ENCODE assay signal across 8 cellular contexts in the genomic region with DNA sequence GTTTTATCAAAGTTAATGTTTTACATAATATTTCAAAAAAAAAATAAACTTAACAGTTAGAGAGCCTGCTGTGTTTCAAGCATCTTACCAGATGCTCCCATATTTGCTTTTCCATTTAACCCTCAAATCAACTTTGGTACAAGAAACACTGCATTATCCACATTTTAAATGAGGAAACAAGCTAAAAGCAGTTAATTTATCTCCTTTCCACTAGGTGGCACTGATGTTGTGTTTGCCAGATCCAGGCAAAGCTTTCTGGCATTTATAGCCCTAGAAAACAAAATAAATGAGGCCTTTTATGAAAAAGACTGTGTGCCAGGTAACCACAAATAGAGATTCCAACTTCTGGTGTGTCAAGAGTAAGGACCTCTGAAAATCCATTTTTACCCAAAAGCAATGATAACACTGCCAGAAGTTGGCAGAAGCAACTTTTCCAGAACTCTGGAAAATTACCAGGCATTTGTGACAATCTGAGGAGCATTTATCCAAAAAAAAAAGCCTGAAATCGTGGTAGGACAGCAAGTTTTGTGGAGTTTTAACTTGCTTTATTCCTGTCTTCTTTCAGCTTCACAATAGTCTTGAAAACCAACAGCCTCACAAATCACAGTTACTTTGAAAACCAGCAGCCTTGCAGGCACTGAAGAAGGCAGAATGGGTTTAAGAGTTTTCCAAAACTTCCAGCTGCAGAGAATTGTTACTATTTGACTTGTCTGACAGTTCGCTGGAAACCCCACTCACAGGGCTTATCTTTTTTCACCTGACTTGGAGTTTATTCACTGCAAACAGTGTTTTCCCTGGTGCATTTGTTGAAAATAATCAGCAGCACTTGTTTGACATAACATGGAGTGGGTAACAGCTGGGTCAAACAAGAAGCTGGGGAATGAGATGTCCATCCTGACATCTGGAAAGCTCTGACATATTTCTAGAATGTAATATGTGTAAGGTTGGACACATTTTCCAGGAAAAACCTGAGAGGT. TPM values are rescaled to one million over a fixed set of nuclear protein-coding genes. Genes with fewer than 3 reads are reported as not detected.
A peak's percentile ranks its signal among the peaks of the same experiment; 100 is the strongest.
DNase-seq lines count a peak whose midpoint lies in the region; ATAC-seq, FAIRE-seq and TF ChIP-seq lines count a peak whose summit lies in the region.

No MANE protein-coding gene starts in this region.

- H3K9ac ChIP-seq in GM12878 (ENCODE audit: control insufficient read depth, insufficient read depth, low read length) (no peak overlapping the region), keratinocyte (ENCODE audit: control insufficient read depth, extremely low read depth, insufficient read depth, low read length) (no peak overlapping the region)

- H3K4me2 ChIP-seq in GM12878 (ENCODE audit: control insufficient read depth, insufficient read depth) = no peak overlapping the region
- H3K4me2 ChIP-seq in keratinocyte (ENCODE audit: control insufficient read depth, extremely low read depth, insufficient read depth, low read depth, low read length) = no peak overlapping the region

- H3K9me1 ChIP-seq in keratinocyte (ENCODE audit: control insufficient read depth, extremely low read depth, insufficient read depth, low read length) = no peaks in the 10 kb centered on the region

- H3K9me3 Mint-ChIP-seq in CD14-positive monocyte = no peaks in the 10 kb centered on the region

- no peak for TF ChIP-seq EP300 in GM12878 (IDR thresholded peaks at IDR 0.05; ENCODE audit: borderline replicate concordance in 1 of 2, control insufficient read depth in 1 of 2, low read depth in 2 of 2, low read length in 2 of 2)
- TF ChIP-seq EP300 in upper lobe of left lung (IDR thresholded peaks at IDR 0.05) = no peak

- H3K36me3 Mint-ChIP-seq in CD14-positive monocyte = no peaks in the 10 kb centered on the region

- H3K4me3 ChIP-seq in GM12878 (no peak overlapping the region), keratinocyte (ENCODE audit: control insufficient read depth in 2 of 3, extremely low read depth in 1 of 3, insufficient read depth in 2 of 3, low read depth in 1 of 3, low read length in 3 of 3) (no peak overlapping the region), upper lobe of left lung (no peak overlapping the region)

- no peak overlapping the region for H3K27ac ChIP-seq in GM12878 (ENCODE audit: control insufficient read depth, insufficient read depth)
- no peak overlapping the region for H3K27ac ChIP-seq in keratinocyte (ENCODE audit: control insufficient read depth, insufficient read depth, low read length)
- H3K27ac ChIP-seq in upper lobe of left lung = no peak overlapping the region

- peak; percentile 88 for TF ChIP-seq RAD21 in GM12878 (IDR thresholded peaks at IDR 0.05; ENCODE audit: insufficient read depth, low read depth, low read length)

- intact Hi-C loops in CD14-positive monocyte (cut with micrococcal nuclease) = no loop called here
- intact Hi-C loops in GM12878 (cut with micrococcal nuclease; ENCODE audit: unreplicated experiment) = loop anchor here (1.0 to 10.0 kb wide), 3 partner anchors 142 to 632 kb away; a partner anchor contains a TSS

- DNase-seq in CD14-positive monocyte (ENCODE audit: low spot score) (no peak), GM19239 (ENCODE audit: insufficient read length, low spot score) (no peak), NCI-H526 (lab: John Stamatoyannopoulos, UW) (peak; percentile 18 to 63), GM12878 (ENCODE audit: low read depth, low spot score) (no peak), keratinocyte (ENCODE audit: low read depth, low spot score) (no peak), upper lobe of left lung (no peak)
- no peak for DNase-seq in stimulated activated CD8-positive, alpha-beta memory T cell treated with anti-CD3 and anti-CD28 coated beads, Interleukin-4, amount 100 ng/mL, for 48 hours

- RAD21 ChIA-PET in GM12878 (lab: Charles Lee; ENCODE audit: unreplicated experiment) = interaction anchor here (0.6 to 3.2 kb wide), 20 partner anchors 9 to 322 kb away, joined by 3 to 22 read pairs (median 4); a partner anchor contains a TSS

- H3K4me1 ChIP-seq in GM12878 (ENCODE audit: control insufficient read depth, insufficient read depth, low read length) = no peaks in the 10 kb centered on the region; the same call in 1 of the 2 replicates
- H3K4me1 ChIP-seq in keratinocyte (ENCODE audit: control insufficient read depth, extremely low read depth, insufficient read depth, low read length) = peaks cover 9% of the 10 kb centered on the region
- H3K4me1 ChIP-seq in upper lobe of left lung = no peaks in the 10 kb centered on the region

- H2AFZ ChIP-seq in GM12878 (ENCODE audit: control insufficient read depth, low read depth, low read length) (no peak overlapping the region), keratinocyte (ENCODE audit: control insufficient read depth, low read length) (no peak overlapping the region)

- peaks cover 27% of the 10 kb centered on the region for H3K79me2 ChIP-seq in GM12878 (ENCODE audit: control insufficient read depth, insufficient read depth, low read length)
- H3K79me2 ChIP-seq in keratinocyte (ENCODE audit: control insufficient read depth, insufficient read depth, low read length) = no peaks in the 10 kb centered on the region

- TF ChIP-seq CTCF in CD14-positive monocyte (IDR thresholded peaks at IDR 0.05) (peak; percentile 84), GM12878 (IDR thresholded peaks at IDR 0.05 in 2 of 3, conservative IDR thresholded peaks at IDR 0.05 in 1 of 3; ENCODE audit: control insufficient read depth in 2 of 3, extremely low read depth in 1 of 3, insufficient read depth in 1 of 3, low read depth in 3 of 3, low read length in 3 of 3) (peak; percentile 52 to 77 (median 75); a peak in 5 of 6 replicates), keratinocyte (optimal IDR thresholded peaks at IDR 0.05 in 1 of 3, IDR thresholded peaks at IDR 0.05 in 1 of 3, conservative IDR thresholded peaks at IDR 0.05 in 1 of 3; ENCODE audit: extremely low read depth in 1 of 3, insufficient read depth in 2 of 3, low read length in 3 of 3) (peak in 2 of 3 experiments; percentile 70 to 72), upper lobe of left lung (IDR thresholded peaks at IDR 0.05) (peak; percentile 43 to 66 (median 58))

- peak; percentile 59 for ATAC-seq in GM12878
- ATAC-seq in upper lobe of left lung (ENCODE audit: low FRiP score in 2 of 2) = peak in 1 of 2 donors; percentile 67
- no peak for ATAC-seq in HG03354 (IDR thresholded peaks at IDR 0.05; ENCODE audit: poor library complexity, severe bottlenecking, unreplicated experiment)

- H3K27me3 ChIP-seq in GM12878 (replicated peaks in 1 of 2; ENCODE audit: control insufficient read depth in 2 of 2, insufficient read depth in 2 of 2, low read length in 1 of 2) (no peaks in the 10 kb centered on the region), keratinocyte (ENCODE audit: control insufficient read depth, extremely low read depth, insufficient read depth, low read length) (no peaks in the 10 kb centered on the region), upper lobe of left lung (no peaks in the 10 kb centered on the region)

- 0% methylated on average over 2 of the region's 2 CpGs for WGBS in GM12878 (ENCODE audit: insufficient coverage, insufficient replicate concordance, low lambda C conversion rate, missing lambda C conversion rate)
- WGBS in upper lobe of left lung, 2 donors = 32 to 44% methylated on average over 2 of the region's 2 CpGs

- no peaks in the 10 kb centered on the region for H3K9me3 ChIP-seq in GM12878 (replicated peaks; ENCODE audit: control insufficient read depth, insufficient read depth, low read length)
- no peaks in the 10 kb centered on the region for H3K9me3 ChIP-seq in keratinocyte (ENCODE audit: control insufficient read depth, low read depth, low read length)
- no peaks in the 10 kb centered on the region for H3K9me3 ChIP-seq in upper lobe of left lung

- dilution Hi-C loops in keratinocyte (cut with MboI; ENCODE audit: extremely low pct_ligation_motif_present, low sequenced_read_pairs) = no loop called here

- TF ChIP-seq POLR2A in GM12878 (IDR thresholded peaks at IDR 0.05; ENCODE audit: low read depth, low read length) (no peak), upper lobe of left lung (IDR thresholded peaks at IDR 0.05) (no peak)

- FAIRE-seq in GM19239 (lab: Jason Lieb, UNC) (peak; percentile 95), GM12878 (lab: Jason Lieb, UNC) (peak; percentile 82), keratinocyte (lab: Jason Lieb, UNC) (peak; percentile 69)

- H3K36me3 ChIP-seq in GM12878 (ENCODE audit: control insufficient read depth in 2 of 2, insufficient read depth in 2 of 2, low read length in 1 of 2) = peaks cover 2 to 6% of the 10 kb centered on the region in 2 experiments; a peak in 2 of 4 replicates
- no peaks in the 10 kb centered on the region for H3K36me3 ChIP-seq in keratinocyte (ENCODE audit: control insufficient read depth in 2 of 2, extremely low read depth in 1 of 2, insufficient read depth in 2 of 2, low read length in 2 of 2)
- H3K36me3 ChIP-seq in upper lobe of left lung = no peaks in the 10 kb centered on the region

- POLR2A ChIA-PET in GM12878 (lab: Charles Lee) = interaction anchor here (1.0 to 1.7 kb wide), 5 partner anchors 9 to 287 kb away, joined by 3 to 11 read pairs (median 4); a partner anchor contains a TSS

- H4K20me1 ChIP-seq in GM12878 (ENCODE audit: control insufficient read depth, insufficient read depth) (no peaks in the 10 kb centered on the region), keratinocyte (ENCODE audit: control insufficient read depth, extremely low read depth, insufficient read depth, low read length) (no peaks in the 10 kb centered on the region)

- CTCF ChIA-PET in GM12878 (lab: Yijun Ruan, JAX) = interaction anchor here (0.6 to 6.3 kb wide), 54 partner anchors 9 to 650 kb away, joined by 3 to 72 read pairs (median 4); a partner anchor contains a TSS

- BruUV-seq in GM12878 (replicated peaks; lab: Mats Ljungman, UMichigan) = no TSS peak

- peaks cover 10% of the 10 kb centered on the region for H3K4me1 Mint-ChIP-seq in CD14-positive monocyte

- H3K27me3 Mint-ChIP-seq in CD14-positive monocyte (ENCODE audit: low read depth in 3 of 3) = peaks cover 0 to 2% (median 0%) of the 10 kb centered on the region in 3 donors

- no peak overlapping the region for H3K4me3 Mint-ChIP-seq in CD14-positive monocyte

- SMC1A ChIA-PET in GM12878 (lab: Charles Lee; ENCODE audit: uncharacterized antibody, unreplicated experiment) = interaction anchor here (0.6 to 6.7 kb wide), 31 partner anchors 9 to 1165 kb away, joined by 3 to 70 read pairs (median 4); a partner anchor contains a TSS

- in situ Hi-C loops in GM12878 (cut with MboI) = no loop called here

- no peak overlapping the region for H3K27ac Mint-ChIP-seq in CD14-positive monocyte

RNA-seq across cellular contexts. Expression of a gene that starts 9.2 kb away (rescaled TPM):
- polyA plus RNA-seq in CD14-positive monocyte (10 to 100 TPM; 24.2 to 28.5 TPM), GM12878 (2011; rRNA removed) (346 and 555 TPM in 2 replicates), GM12878 (2014; fragmentation: Illumina TruSeq; extraction: Trizol) (105 and 122 TPM in 2 replicates), GM12878 (2014; fragmentation: Nextera tagmentation; extraction: Ambion mirVana) (100 to 1,000 TPM; 290 to 297 TPM), GM12878 (2014; rRNA removed) (83.6 and 93.7 TPM in 2 replicates), GM12878 (2016; fragmentation: Nextera tagmentation; extraction: Ambion mirVana) (100 to 1,000 TPM; 177 to 186 TPM), keratinocyte (56.7 to 124 TPM (median 118 TPM) in 3 replicates)
- 62.0 and 63.0 TPM in 2 replicates for total RNA-seq in GM12878 (2013; cell fraction: nucleolus; rRNA removed)
- total RNA-seq in GM12878 (2014; rRNA removed) (59.2 and 60.7 TPM in 2 replicates), GM12878 (2014; rRNA removed; fragmentation: Illumina TruSeq; extraction: Trizol) (97.4 and 99.6 TPM in 2 replicates), GM12878 (2021) (73.6 and 76.4 TPM in 2 replicates), upper lobe of left lung (10 to 100 TPM in 5 of 6 donors, 1 to 10 TPM in 1; 4.2 to 29.0 (median 16.0) TPM)
- 91.2 TPM for polyA plus RNA-seq in GM12878 (2011; ENCODE audit: low read depth)
- 138 and 178 TPM in 2 replicates for polyA plus RNA-seq in GM12878 (2011; cell fraction: cytosol; rRNA removed)
- polyA plus RNA-seq in GM12878 (2011; cell fraction: nucleus; rRNA removed) = 95.8 and 191 TPM in 2 replicates
- 144 and 186 TPM in 2 replicates for polyA plus RNA-seq in GM12878 (2012)
- polyA minus RNA-seq in GM12878 (2011; rRNA and poly(A)+ RNA removed) = 70.4 and 118 TPM in 2 replicates
- polyA minus RNA-seq in GM12878 (2011; cell fraction: cytosol; rRNA and poly(A)+ RNA removed) = 24.2 and 29.8 TPM in 2 replicates
- polyA minus RNA-seq in GM12878 (2011; cell fraction: nucleus; rRNA and poly(A)+ RNA removed) = 29.6 and 31.3 TPM in 2 replicates
- polyA plus RNA-seq in keratinocyte (2011; ENCODE audit: low read depth) = 113 TPM
- 73.6 and 111 TPM in 2 replicates for polyA plus RNA-seq in keratinocyte (2011; cell fraction: cytosol; rRNA removed)
- polyA plus RNA-seq in keratinocyte (2011; cell fraction: nucleus; rRNA removed) = 48.3 and 59.2 TPM in 2 replicates
- 66.4 and 140 TPM in 2 replicates for polyA plus RNA-seq in keratinocyte (2012; ENCODE audit: low replicate concordance)
- polyA minus RNA-seq in keratinocyte = 5.8 to 40.3 TPM (median 25.5 TPM) in 3 replicates
- 11.5 TPM for polyA minus RNA-seq in keratinocyte (2011; cell fraction: cytosol; rRNA and poly(A)+ RNA removed)
- 9.4 and 13.2 TPM in 2 replicates for polyA minus RNA-seq in keratinocyte (2011; cell fraction: nucleus; rRNA and poly(A)+ RNA removed)

RNA-seq across cellular contexts. Expression of a gene that starts 10.1 kb away (rescaled TPM):
- 1 to 10 TPM; 5.2 to 8.2 TPM for polyA plus RNA-seq in CD14-positive monocyte
- 40.0 and 50.3 TPM in 2 replicates for total RNA-seq in GM12878 (2013; cell fraction: nucleolus; rRNA removed)
- 44.1 and 66.5 TPM in 2 replicates for total RNA-seq in GM12878 (2014; rRNA removed)
- 130 and 138 TPM in 2 replicates for total RNA-seq in GM12878 (2014; rRNA removed; fragmentation: Illumina TruSeq; extraction: Trizol)
- total RNA-seq in GM12878 (2021) = 63.3 and 71.3 TPM in 2 replicates
- 25.9 TPM for polyA plus RNA-seq in GM12878 (2011; ENCODE audit: low read depth)
- 47.4 and 97.5 TPM in 2 replicates for polyA plus RNA-seq in GM12878 (2011; rRNA removed)
- 12.9 and 20.2 TPM in 2 replicates for polyA plus RNA-seq in GM12878 (2011; cell fraction: cytosol; rRNA removed)
- 25.3 and 37.7 TPM in 2 replicates for polyA plus RNA-seq in GM12878 (2011; cell fraction: nucleus; rRNA removed)
- polyA plus RNA-seq in GM12878 (2012) = 45.2 and 57.2 TPM in 2 replicates
- polyA plus RNA-seq in GM12878 (2014; fragmentation: Illumina TruSeq; extraction: Trizol) = 176 and 238 TPM in 2 replicates
- 10 to 100 TPM; 30.0 to 45.9 TPM for polyA plus RNA-seq in GM12878 (2014; fragmentation: Nextera tagmentation; extraction: Ambion mirVana)
- 66.6 and 92.3 TPM in 2 replicates for polyA plus RNA-seq in GM12878 (2014; rRNA removed)
- polyA plus RNA-seq in GM12878 (2016; fragmentation: Nextera tagmentation; extraction: Ambion mirVana) = 10 to 100 TPM; 53.4 to 78.1 TPM
- polyA minus RNA-seq in GM12878 (2011; rRNA and poly(A)+ RNA removed) = 15.5 and 20.8 TPM in 2 replicates
- 13.2 and 14.5 TPM in 2 replicates for polyA minus RNA-seq in GM12878 (2011; cell fraction: cytosol; rRNA and poly(A)+ RNA removed)
- polyA minus RNA-seq in GM12878 (2011; cell fraction: nucleus; rRNA and poly(A)+ RNA removed) = 6.9 and 7.5 TPM in 2 replicates
- polyA plus RNA-seq in keratinocyte = 16.4 to 36.5 TPM (median 26.0 TPM) in 3 replicates
- polyA plus RNA-seq in keratinocyte (2011; ENCODE audit: low read depth) = 40.2 TPM
- polyA plus RNA-seq in keratinocyte (2011; cell fraction: cytosol; rRNA removed) = 21.5 and 42.5 TPM in 2 replicates
- polyA plus RNA-seq in keratinocyte (2011; cell fraction: nucleus; rRNA removed) = 21.8 and 38.1 TPM in 2 replicates
- polyA plus RNA-seq in keratinocyte (2012; ENCODE audit: low replicate concordance) = 20.4 and 39.5 TPM in 2 replicates
- 7.3 to 25.3 TPM in 2 of 3 replicates, not detected in the other for polyA minus RNA-seq in keratinocyte
- polyA minus RNA-seq in keratinocyte (2011; cell fraction: cytosol; rRNA and poly(A)+ RNA removed) = 12.7 TPM
- 3.2 and 7.4 TPM in 2 replicates for polyA minus RNA-seq in keratinocyte (2011; cell fraction: nucleus; rRNA and poly(A)+ RNA removed)
- 10 to 100 TPM; 15.5 to 24.7 (median 18.2) TPM for total RNA-seq in upper lobe of left lung

RNA-seq across cellular contexts. Expression of a gene that starts 22.7 kb away (rescaled TPM):
- polyA plus RNA-seq in CD14-positive monocyte (under 1 TPM; 0.85 TPM), GM12878 (2011; rRNA removed) (7.9 and 11.5 TPM in 2 replicates), GM12878 (2014; fragmentation: Illumina TruSeq; extraction: Trizol) (3.8 and 3.9 TPM in 2 replicates), GM12878 (2014; fragmentation: Nextera tagmentation; extraction: Ambion mirVana) (1 to 10 TPM; 1.7 to 2.4 TPM), GM12878 (2014; rRNA removed) (3.2 and 3.6 TPM in 2 replicates), GM12878 (2016; fragmentation: Nextera tagmentation; extraction: Ambion mirVana) (1 to 10 TPM; 2.8 to 2.9 TPM), keratinocyte (2.0 to 4.0 TPM (median 3.0 TPM) in 3 replicates)
- total RNA-seq in GM12878 (2013; cell fraction: nucleolus; rRNA removed) = 16.0 and 16.1 TPM in 2 replicates
- total RNA-seq in GM12878 (2014; rRNA removed) (4.0 and 5.9 TPM in 2 replicates), GM12878 (2014; rRNA removed; fragmentation: Illumina TruSeq; extraction: Trizol) (4.2 TPM in 2 replicates), GM12878 (2021) (2.9 and 3.4 TPM in 2 replicates), upper lobe of left lung (1 to 10 TPM; 2.0 to 8.4 (median 5.4) TPM)
- polyA plus RNA-seq in GM12878 (2011; ENCODE audit: low read depth) = 0.63 TPM
- polyA plus RNA-seq in GM12878 (2011; cell fraction: cytosol; rRNA removed) = 2.9 TPM in 2 replicates
- 4.7 and 5.3 TPM in 2 replicates for polyA plus RNA-seq in GM12878 (2011; cell fraction: nucleus; rRNA removed)
- 1.2 and 2.6 TPM in 2 replicates for polyA plus RNA-seq in GM12878 (2012)
- polyA minus RNA-seq in GM12878 (2011; rRNA and poly(A)+ RNA removed) = 5.9 and 6.8 TPM in 2 replicates
- polyA minus RNA-seq in GM12878 (2011; cell fraction: cytosol; rRNA and poly(A)+ RNA removed) = 1.9 and 2.4 TPM in 2 replicates
- 8.3 and 10.3 TPM in 2 replicates for polyA minus RNA-seq in GM12878 (2011; cell fraction: nucleus; rRNA and poly(A)+ RNA removed)
- 1.5 TPM for polyA plus RNA-seq in keratinocyte (2011; ENCODE audit: low read depth)
- polyA plus RNA-seq in keratinocyte (2011; cell fraction: cytosol; rRNA removed) = 0.91 and 1.8 TPM in 2 replicates
- polyA plus RNA-seq in keratinocyte (2011; cell fraction: nucleus; rRNA removed) = 3.9 and 6.1 TPM in 2 replicates
- polyA plus RNA-seq in keratinocyte (2012; ENCODE audit: low replicate concordance) = 1.7 and 2.0 TPM in 2 replicates
- polyA minus RNA-seq in keratinocyte = 0.59 to 1.6 TPM (median 1.4 TPM) in 3 replicates
- polyA minus RNA-seq in keratinocyte (2011; cell fraction: cytosol; rRNA and poly(A)+ RNA removed) = 0.77 TPM
- 1.8 and 2.6 TPM in 2 replicates for polyA minus RNA-seq in keratinocyte (2011; cell fraction: nucleus; rRNA and poly(A)+ RNA removed)

Comparison
In these comparisons a context has a peak if more than half of its experiments do, and no peak if none do; other contexts are left out.
1. DNase-seq: peak in NCI-H526 (2 of 2); none in CD14-positive monocyte (single experiment), GM19239 (single experiment), GM12878 (single experiment), keratinocyte (single experiment), upper lobe of left lung (0 of 2) and stimulated activated CD8-positive, alpha-beta memory T cell treated with anti-CD3 and anti-CD28 coated beads, Interleukin-4, amount 100 ng/mL, for 48 hours (single experiment).
2. Peak in every context shown above with its lines, with median percentiles within 50 percentile points of each other: CTCF ChIP-seq.